ENCODE assay signal across 8 cellular contexts in genomic region chr12:47904647-47905312, GRCh38. TPM values are rescaled to one million over a fixed set of nuclear protein-coding genes. Genes with fewer than 3 reads are reported as not detected.
DNase-seq lines count a peak whose midpoint lies in the region; ATAC-seq, FAIRE-seq and TF ChIP-seq lines count a peak whose summit lies in the region.

Gene VDR (minus strand): TSS chr12:47904994. CDS start chr12:47879113, 25,881 bp downstream.

- under 1% methylated on average over 26 of the region's 48 CpGs for WGBS in suprapubic skin

- peak within 1 kb of the TSS; percentile 100 for H3K4me2 ChIP-seq in KMS-11

- TF ChIP-seq CTCF in D721Med (IDR thresholded peaks at IDR 0.05; ENCODE audit: insufficient read depth, missing control alignments), result peak; percentile 3
- TF ChIP-seq CTCF in KMS-11 (conservative IDR thresholded peaks at IDR 0.05; ENCODE audit: low read depth, low read length), result peak; percentile 6; the same call in 1 of the 2 replicates
- TF ChIP-seq CTCF in neural crest cell (conservative IDR thresholded peaks at IDR 0.05), result no peak
- no peak for TF ChIP-seq CTCF in suprapubic skin (IDR thresholded peaks at IDR 0.05)

- peaks cover 3% of the 10 kb centered on the region for H3K27me3 Mint-ChIP-seq in activated T-helper 17 cell treated with anti-CD3 and anti-CD28 coated beads, Interleukin-2, amount 50 U/mL, for 72 hours
- peaks cover 91% of the 10 kb centered on the region for H3K27me3 Mint-ChIP-seq in neural crest cell (ENCODE audit: low read depth)

- TF ChIP-seq EP300 in suprapubic skin (IDR thresholded peaks at IDR 0.05), result no peak

- H3K27ac ChIP-seq in KMS-11, result peak within 1 kb of the TSS; percentile 53
- peak within 1 kb of the TSS; percentile 88 for H3K27ac ChIP-seq in suprapubic skin

- H3K36me3 ChIP-seq in KMS-11 (ENCODE audit: insufficient read depth) (no peaks in the 10 kb centered on the region), suprapubic skin (no peaks in the 10 kb centered on the region)

- FAIRE-seq in D721Med (lab: Jason Lieb, UNC), result no peak

- ATAC-seq in GM21576 (IDR thresholded peaks at IDR 0.05; ENCODE audit: unreplicated experiment), result peak; percentile 59
- peak; percentile 79 for ATAC-seq in activated T-helper 17 cell treated with anti-CD3 and anti-CD28 coated beads, Interleukin-2, amount 50 U/mL, for 72 hours (replicated peaks)

- peak within 1 kb of the TSS; percentile 76; the same call in 1 of the 2 replicates for H2AFZ ChIP-seq in KMS-11 (ENCODE audit: low read depth)

- TF ChIP-seq POLR2A in suprapubic skin (IDR thresholded peaks at IDR 0.05), result peak in 1 of 2 donors; percentile 30

- H3K27ac Mint-ChIP-seq in activated T-helper 17 cell treated with anti-CD3 and anti-CD28 coated beads, Interleukin-2, amount 50 U/mL, for 72 hours, result peak within 1 kb of the TSS; percentile 98
- no peak within 1 kb of the TSS for H3K27ac Mint-ChIP-seq in neural crest cell (ENCODE audit: unreplicated experiment)

- H3K9ac ChIP-seq in KMS-11, result peak within 1 kb of the TSS; percentile 75

- H3K4me1 ChIP-seq in KMS-11 (ENCODE audit: low read depth, poor library complexity, severe bottlenecking) (peaks cover 34% of the 10 kb centered on the region), suprapubic skin (peaks cover 53% of the 10 kb centered on the region)

- peak within 1 kb of the TSS; percentile 99 for H3K4me3 Mint-ChIP-seq in activated T-helper 17 cell treated with anti-CD3 and anti-CD28 coated beads, Interleukin-2, amount 50 U/mL, for 72 hours
- H3K4me3 Mint-ChIP-seq in neural crest cell, result peak within 1 kb of the TSS; percentile 86

- DNase-seq in D721Med (ENCODE audit: insufficient read length, low spot score) (peak; percentile 44), RPMI7951 (ENCODE audit: low read depth) (peak; percentile 74), fibroblast of the conjunctiva (ENCODE audit: low read depth) (peak; percentile 39), neural crest cell (ENCODE audit: low read depth, low spot score) (peak; percentile 43), suprapubic skin (ENCODE audit: low spot score in 2 of 2) (peak; percentile 83 to 88)

- H3K4me1 Mint-ChIP-seq in activated T-helper 17 cell treated with anti-CD3 and anti-CD28 coated beads, Interleukin-2, amount 50 U/mL, for 72 hours, result peaks cover 29% of the 10 kb centered on the region
- H3K4me1 Mint-ChIP-seq in neural crest cell, result peaks cover 9% of the 10 kb centered on the region

- H3K36me3 Mint-ChIP-seq in activated T-helper 17 cell treated with anti-CD3 and anti-CD28 coated beads, Interleukin-2, amount 50 U/mL, for 72 hours (ENCODE audit: low read depth), result peaks cover 49% of the 10 kb centered on the region
- H3K36me3 Mint-ChIP-seq in neural crest cell (ENCODE audit: low read depth), result no peaks in the 10 kb centered on the region

- H3K9me3 Mint-ChIP-seq in activated T-helper 17 cell treated with anti-CD3 and anti-CD28 coated beads, Interleukin-2, amount 50 U/mL, for 72 hours, result no peaks in the 10 kb centered on the region
- no peaks in the 10 kb centered on the region for H3K9me3 Mint-ChIP-seq in neural crest cell

- H3K9me3 ChIP-seq in suprapubic skin, result no peaks in the 10 kb centered on the region

- no peaks in the 10 kb centered on the region for H4K20me1 ChIP-seq in KMS-11 (ENCODE audit: insufficient read depth)

- H3K27me3 ChIP-seq in KMS-11 (ENCODE audit: insufficient read depth, low read depth) (no peaks in the 10 kb centered on the region; the same call in 1 of the 2 replicates), suprapubic skin (no peaks in the 10 kb centered on the region)

- H3K4me3 ChIP-seq in KMS-11 (IDR thresholded peaks at IDR 0.05; ENCODE audit: insufficient read depth, low read depth, low read length) (no peak within 1 kb of the TSS), suprapubic skin (peak within 1 kb of the TSS; percentile 67)

- no peaks in the 10 kb centered on the region; the same call in 1 of the 2 replicates for H3K79me2 ChIP-seq in KMS-11 (ENCODE audit: insufficient read depth, low read depth)

RNA-seq across cellular contexts. Expression of gene VDR, which starts in this region (rescaled TPM):
- 17.4 and 22.9 TPM in 2 replicates for total RNA-seq in RPMI7951 (2014; rRNA removed; shearing (Covaris generic))
- 100 to 1,000 TPM in 1 of 2 donors, 10 to 100 TPM in 1; 70.9 to 182 TPM for total RNA-seq in activated T-helper 17 cell treated with anti-CD3 and anti-CD28 coated beads, Interleukin-2, amount 50 U/mL, for 72 hours
- not detected in 2 replicates for total RNA-seq in neural crest cell
- 10 to 100 TPM; 36.7 to 47.9 (median 41.2) TPM for total RNA-seq in suprapubic skin

Comparison
In these comparisons a context has a peak if more than half of its experiments do, and no peak if none do; other contexts are left out.
1. RNA of gene VDR (total RNA-seq): 70.9 to 182 TPM in activated T-helper 17 cell treated with anti-CD3 and anti-CD28 coated beads, Interleukin-2, amount 50 U/mL, for 72 hours, 36.7 to 47.9 TPM in suprapubic skin and 17.4 to 22.9 TPM in RPMI7951; not detected in neural crest cell; every median in the first group is over 10 times any median in the second.
2. Peak in DNase-seq in neural crest cell; RNA of the gene not detected or under 1 TPM.
3. CTCF ChIP-seq: peak in D721Med (single experiment) and KMS-11 (single experiment); none in neural crest cell (single experiment) and suprapubic skin (0 of 2).
4. Peak in every context shown above with its lines, with median percentiles within 50 percentile points of each other: DNase-seq.